17 cellular contexts compared by ENCODE assay signal in the genomic region with DNA sequence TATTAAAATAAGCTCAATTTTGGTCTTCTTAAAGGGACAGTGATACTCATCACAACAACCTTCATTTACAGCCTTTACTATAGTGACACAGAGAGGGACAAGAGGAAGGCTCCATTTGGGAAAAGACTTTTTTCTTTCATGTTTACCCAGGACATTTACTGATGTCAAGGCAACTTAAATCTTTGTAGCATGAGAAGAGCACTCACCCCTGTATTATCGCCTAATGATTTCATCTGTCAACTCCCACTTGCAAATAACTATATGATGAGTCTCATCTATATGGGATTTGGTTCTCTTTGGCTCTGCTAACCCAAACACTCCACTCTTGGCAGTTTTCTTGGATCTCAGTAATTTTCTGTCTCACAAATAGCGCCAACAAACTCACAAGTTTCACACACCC. TPM values are rescaled to one million over a fixed set of nuclear protein-coding genes. Genes with fewer than 3 reads are reported as not detected.
"Had no signal": no experiment of that assay in that cellular context is flagged by ENCODE, and none has a peak within 500 bp of the region (broad histone marks: within the 10 kb centered on the region; RNA-seq: fewer than 3 reads in every experiment).

No MANE protein-coding gene starts in this region.

- H3K4me3 Mint-ChIP-seq: activated CD4-positive, alpha-beta memory T cell treated with anti-CD3 and anti-CD28 coated beads for 36 hours; activated naive CD4-positive, alpha-beta T cell treated with anti-CD3 and anti-CD28 coated beads, Interleukin-2, amount 50 U/mL, for 24 hours; activated T-cell treated with anti-CD3 and anti-CD28 coated beads, Interleukin-2, amount 50 U/mL, for 24 hours; central memory CD8-positive, alpha-beta T cell; naive B cell had no signal

- DNase-seq: activated CD4-positive, alpha-beta memory T cell treated with anti-CD3 and anti-CD28 coated beads for 36 hours; activated T-cell treated with anti-CD3 and anti-CD28 coated beads, Interleukin-2, amount 50 U/mL, for 24 hours; adrenal gland; body of pancreas; effector CD8-positive, alpha-beta T cell; left lung; naive B cell; posterior cingulate gyrus; stimulated activated CD4-positive, alpha-beta T cell treated with anti-CD3 and anti-CD28 coated beads, Interleukin-15, amount 100 ng/mL, for 24 hours; stimulated activated CD4-positive, alpha-beta T cell treated with anti-CD3 and anti-CD28 coated beads, Interleukin-4, amount 100 ng/mL, for 1 hour; stimulated activated naive CD4-positive, alpha-beta T cell; T-helper 9 cell; transverse colon had no signal

- H3K27ac Mint-ChIP-seq: activated CD4-positive, alpha-beta memory T cell treated with anti-CD3 and anti-CD28 coated beads for 36 hours; activated naive CD4-positive, alpha-beta T cell treated with anti-CD3 and anti-CD28 coated beads, Interleukin-2, amount 50 U/mL, for 24 hours; activated T-cell treated with anti-CD3 and anti-CD28 coated beads, Interleukin-2, amount 50 U/mL, for 24 hours had no signal

- H3K4me3 ChIP-seq: adrenal gland, body of pancreas, gastroesophageal sphincter, left lung, transverse colon had no signal

- H3K4me1 Mint-ChIP-seq: activated naive CD4-positive, alpha-beta T cell treated with anti-CD3 and anti-CD28 coated beads, Interleukin-2, amount 50 U/mL, for 24 hours; central memory CD8-positive, alpha-beta T cell; naive B cell had no signal

- ATAC-seq: body of pancreas, gastroesophageal sphincter, left lung had no signal

- H3K9me3 Mint-ChIP-seq: activated CD4-positive, alpha-beta memory T cell treated with anti-CD3 and anti-CD28 coated beads for 36 hours; activated naive CD4-positive, alpha-beta T cell treated with anti-CD3 and anti-CD28 coated beads, Interleukin-2, amount 50 U/mL, for 24 hours; activated T-cell treated with anti-CD3 and anti-CD28 coated beads, Interleukin-2, amount 50 U/mL, for 24 hours; central memory CD8-positive, alpha-beta T cell; naive B cell had no signal

- H3K27me3 Mint-ChIP-seq: activated CD4-positive, alpha-beta memory T cell treated with anti-CD3 and anti-CD28 coated beads for 36 hours; activated naive CD4-positive, alpha-beta T cell treated with anti-CD3 and anti-CD28 coated beads, Interleukin-2, amount 50 U/mL, for 24 hours; activated T-cell treated with anti-CD3 and anti-CD28 coated beads, Interleukin-2, amount 50 U/mL, for 24 hours; central memory CD8-positive, alpha-beta T cell; naive B cell had no signal

RNA-seq across cellular contexts. Expression of a gene that starts 32.1 kb away (rescaled TPM):
- total RNA-seq: activated CD4-positive, alpha-beta memory T cell treated with anti-CD3 and anti-CD28 coated beads for 36 hours had no signal
- polyA plus RNA-seq: keratinocyte had no signal
